Comparison of ENCODE assay signal across 7 cellular contexts in genomic region chr7:135662123-135662372, GRCh38. TPM values are rescaled to one million over a fixed set of nuclear protein-coding genes. Genes with fewer than 3 reads are reported as not detected.
A peak's percentile ranks its signal among the peaks of the same experiment; 100 is the strongest.
DNase-seq lines count a peak whose midpoint lies in the region; ATAC-seq and TF ChIP-seq lines count a peak whose summit lies in the region.

No MANE protein-coding gene starts in this region.

- no peak for TF ChIP-seq EP300 in stomach (IDR thresholded peaks at IDR 0.05)

- H3K27ac Mint-ChIP-seq in activated CD4-positive, alpha-beta memory T cell treated with anti-CD3 and anti-CD28 coated beads for 36 hours = peak overlapping the region; percentile 96

- H3K9ac ChIP-seq in iPS-15b (ENCODE audit: low read depth, low read length) = peak overlapping the region; percentile 62

- DNase-seq in activated CD4-positive, alpha-beta memory T cell treated with anti-CD3 and anti-CD28 coated beads for 36 hours = no peak
- DNase-seq in stomach = no peak
- no peak for DNase-seq in NCI-H187 treated with DMSO at 0.1 percent for 48 hours (lab: John Stamatoyannopoulos, UW)
- DNase-seq in activated CD4-positive, alpha-beta T cell treated with anti-CD3 and anti-CD28 coated beads, Interleukin-2, amount 50 U/mL, for 1 hour = no peak

- peak overlapping the region; percentile 44 for H3K4me3 ChIP-seq in HEK293 (ENCODE audit: low read depth, low read length)
- peak overlapping the region; percentile 70 for H3K4me3 ChIP-seq in iPS-15b (ENCODE audit: low read depth, low read length)
- H3K4me3 ChIP-seq in stomach = peak overlapping the region; percentile 77 to 96 (median 84)

- no peaks in the 10 kb centered on the region for H3K27me3 Mint-ChIP-seq in activated CD4-positive, alpha-beta memory T cell treated with anti-CD3 and anti-CD28 coated beads for 36 hours

- H3K4me1 ChIP-seq in HEK293 (ENCODE audit: control insufficient read depth, insufficient read depth, low read length) = no peaks in the 10 kb centered on the region
- no peaks in the 10 kb centered on the region for H3K4me1 ChIP-seq in iPS-15b (ENCODE audit: control insufficient read depth, insufficient read depth, low read length)
- H3K4me1 ChIP-seq in stomach = peaks cover 15 to 51% (median 29%) of the 10 kb centered on the region in 4 donors

- CTCF ChIA-PET in HEK293 (lab: Yijun Ruan, JAX) = interaction anchor here (0.5 to 5.6 kb wide), 7 partner anchors 11 to 425 kb away, joined by 3 to 41 read pairs (median 4); no protein-coding TSS in a partner anchor
- CTCF ChIA-PET in activated CD4-positive, alpha-beta memory T cell treated with anti-CD3 and anti-CD28 coated beads for 36 hours (lab: Charles Lee) = interaction anchor here (1.0 to 7.7 kb wide), 6 partner anchors 12 to 514 kb away, joined by 3 to 40 read pairs (median 6); partner anchors contain the start of gene TMEM140

- H3K27me3 ChIP-seq in iPS-15b (ENCODE audit: control insufficient read depth, insufficient read depth, low read length) = no peaks in the 10 kb centered on the region
- no peaks in the 10 kb centered on the region for H3K27me3 ChIP-seq in stomach

- no peak for TF ChIP-seq CTCF in HEK293 (tag by site-specific recombination; IDR thresholded peaks at IDR 0.05)
- TF ChIP-seq CTCF in stomach (IDR thresholded peaks at IDR 0.05) = peak in 1 of 7 experiments; percentile 63

- peak overlapping the region; percentile 95 for H3K4me3 Mint-ChIP-seq in activated CD4-positive, alpha-beta memory T cell treated with anti-CD3 and anti-CD28 coated beads for 36 hours

- TF ChIP-seq POLR2A in stomach (IDR thresholded peaks at IDR 0.05) = no peak

- no peaks in the 10 kb centered on the region for H3K9me3 Mint-ChIP-seq in activated CD4-positive, alpha-beta memory T cell treated with anti-CD3 and anti-CD28 coated beads for 36 hours

- ATAC-seq in HG02798 (IDR thresholded peaks at IDR 0.05; ENCODE audit: poor library complexity, unreplicated experiment) = no peak

- intact Hi-C loops in activated CD4-positive, alpha-beta memory T cell treated with anti-CD3 and anti-CD28 coated beads for 36 hours (cut with micrococcal nuclease) = loop anchor here (1.0 to 10.0 kb wide), 10 partner anchors 105 to 1015 kb away; partner anchors contain the start of genes BPGM, CNOT4, NUP205 and TMEM140
- intact Hi-C loops in stomach (cut with DNase I; ENCODE audit: low total_unique reads) = loop anchor here (10.0 kb wide), 1 partner anchor 323 kb away; no protein-coding TSS in a partner anchor

- 4 to 19% (median 7%) methylated on average over 8 to 17 of the region's 17 CpGs for WGBS in stomach, 5 donors

- H3K9me3 ChIP-seq in HEK293 (ENCODE audit: control insufficient read depth, insufficient read depth, low read depth, low read length) (no peaks in the 10 kb centered on the region), iPS-15b (ENCODE audit: control insufficient read depth, insufficient read depth, low read length) (no peaks in the 10 kb centered on the region), stomach (no peaks in the 10 kb centered on the region)

- H3K4me1 Mint-ChIP-seq in activated CD4-positive, alpha-beta memory T cell treated with anti-CD3 and anti-CD28 coated beads for 36 hours (ENCODE audit: low read depth) = peaks cover 41% of the 10 kb centered on the region

- H3K27ac ChIP-seq in HEK293 (ENCODE audit: extremely low read depth, low read depth, low read length) (peak overlapping the region; percentile 37; the same call in 1 of the 2 replicates), stomach (peak overlapping the region; percentile 76 to 96 (median 95))

- H3K36me3 ChIP-seq in HEK293 (ENCODE audit: control insufficient read depth in 2 of 2, insufficient read depth in 1 of 2, low read length in 2 of 2) (no peaks in the 10 kb centered on the region), iPS-15b (ENCODE audit: control insufficient read depth, insufficient read depth, low read length) (no peaks in the 10 kb centered on the region), stomach (peaks cover 0 to 9% (median 0%) of the 10 kb centered on the region in 4 donors)

- POLR2A ChIA-PET in HEK293 (lab: Yijun Ruan, JAX) = interaction anchor here (1.0 to 1.6 kb wide), 6 partner anchors 10 to 79 kb away, joined by 3 to 7 read pairs (median 3); no protein-coding TSS in a partner anchor
- POLR2A ChIA-PET in activated CD4-positive, alpha-beta memory T cell treated with anti-CD3 and anti-CD28 coated beads for 36 hours (lab: Charles Lee) = interaction anchor here (0.7 to 2.3 kb wide), 5 partner anchors 17 to 452 kb away, joined by 3 to 11 read pairs (median 3); no protein-coding TSS in a partner anchor

- H3K36me3 Mint-ChIP-seq in activated CD4-positive, alpha-beta memory T cell treated with anti-CD3 and anti-CD28 coated beads for 36 hours = peaks cover 3% of the 10 kb centered on the region

TF ChIP-seq in HEK293, 187 proteins besides CTCF, POLR2A, EP300 and RAD21:
- no peak for TF ChIP-seq ZNF133 (tag by site-specific recombination; IDR thresholded peaks at IDR 0.05)
- peak; percentile 79; the same call in 1 of the 2 replicates for TF ChIP-seq ZBTB8A (tag by site-specific recombination; IDR thresholded peaks at IDR 0.05)
- TF ChIP-seq ZSCAN30 (tag by site-specific recombination; IDR thresholded peaks at IDR 0.05) = no peak
- peak; percentile 72; the same call in 1 of the 2 replicates for TF ChIP-seq ZNF449 (tag by site-specific recombination; IDR thresholded peaks at IDR 0.05)
- no peak for TF ChIP-seq ZNF580 (tag by site-specific recombination; IDR thresholded peaks at IDR 0.05)
- TF ChIP-seq ZNF843 (tag by site-specific recombination; IDR thresholded peaks at IDR 0.05) = no peak
- no peak for TF ChIP-seq FEZF1 (tag by site-specific recombination; IDR thresholded peaks at IDR 0.05)
- TF ChIP-seq REPIN1 (tag by site-specific recombination; IDR thresholded peaks at IDR 0.05; ENCODE audit: low read depth) = no peak
- TF ChIP-seq ZNF19 (tag by site-specific recombination; IDR thresholded peaks at IDR 0.05; ENCODE audit: low read depth) = no peak
- no peak for TF ChIP-seq ZSCAN23 (tag by site-specific recombination; IDR thresholded peaks at IDR 0.05)
- no peak for TF ChIP-seq SP7 (tag by site-specific recombination; IDR thresholded peaks at IDR 0.05)
- no peak for TF ChIP-seq ZNF664 (tag by site-specific recombination; IDR thresholded peaks at IDR 0.05)
- TF ChIP-seq ZNF148 (tag by site-specific recombination; IDR thresholded peaks at IDR 0.05; ENCODE audit: borderline replicate concordance) = no peak

RNA-seq across cellular contexts. Expression of gene STMP1, which starts 0.3 kb away (rescaled TPM):
- total RNA-seq in activated CD4-positive, alpha-beta memory T cell treated with anti-CD3 and anti-CD28 coated beads for 36 hours = 10 to 100 TPM; 17.3 to 17.8 TPM
- total RNA-seq in stomach = 10 to 100 TPM in 4 of 5 donors, 1 to 10 TPM in 1; 3.5 to 20.7 (median 12.7) TPM
- 10 to 100 TPM; 29.9 to 42.0 (median 33.7) TPM for polyA plus RNA-seq in stomach
